In the genomic region with DNA sequence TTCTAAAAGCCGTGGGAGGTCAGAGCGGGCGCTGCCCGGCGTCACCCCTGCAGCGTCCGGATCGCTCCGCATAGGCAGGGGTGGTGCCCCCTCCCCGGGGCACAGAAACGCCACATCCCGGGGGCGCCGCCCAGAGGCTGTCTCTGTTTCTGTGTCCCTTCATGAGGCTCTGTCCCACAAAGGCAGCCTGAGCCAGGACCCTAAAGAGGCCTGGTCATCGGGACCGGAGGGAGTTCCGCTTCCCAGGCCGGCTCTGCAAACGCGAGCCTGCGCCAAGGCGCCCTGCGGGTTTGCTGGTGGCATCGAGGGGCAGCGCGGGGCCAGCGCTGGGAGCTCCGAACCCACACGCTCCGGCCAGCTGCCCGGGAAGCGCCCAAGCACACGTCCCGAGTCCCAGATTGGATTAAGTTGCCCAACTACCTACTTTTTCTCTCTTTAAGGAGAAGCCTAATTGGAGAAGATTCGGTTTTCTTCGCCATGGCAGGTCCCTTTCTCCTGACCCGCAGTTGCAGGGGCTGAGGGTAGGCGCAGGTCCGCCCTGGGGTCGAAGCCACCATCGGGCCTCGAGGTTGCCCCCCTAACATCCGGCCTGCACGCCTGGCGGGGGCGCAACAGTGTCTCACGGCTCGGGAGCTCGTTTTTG, we compare ENCODE assay signal across 8 cellular contexts.
A peak's percentile ranks its signal among the peaks of the same experiment; 100 is the strongest.
DNase-seq lines count a peak whose midpoint lies in the region; ATAC-seq lines count a peak whose summit lies in the region.

No MANE protein-coding gene starts in this region.

- no peaks in the 10 kb centered on the region for H3K36me3 Mint-ChIP-seq in activated naive CD4-positive, alpha-beta T cell treated with anti-CD3 and anti-CD28 coated beads, Interleukin-2, amount 50 U/mL, for 24 hours
- no peaks in the 10 kb centered on the region for H3K36me3 Mint-ChIP-seq in stimulated activated naive CD8-positive, alpha-beta T cell treated with anti-CD3 and anti-CD28 coated beads, Interleukin-15, Interleukin-2, amounts not matched to agents 100 ng/mL and 50 ng/mL, for 24 hours (ENCODE audit: low read depth)

- DNase-seq in NCI-H1092 treated with DMSO at 0.1 percent for 48 hours (lab: John Stamatoyannopoulos, UW): peak; percentile 11
- DNase-seq in NCI-H1092 (lab: John Stamatoyannopoulos, UW): no peak
- DNase-seq in left kidney (ENCODE audit: low read depth, low spot score): peak; percentile 67
- DNase-seq in RPMI8226: no peak
- DNase-seq in DMS153 treated with DMSO at 0.1 percent for 48 hours (lab: John Stamatoyannopoulos, UW; ENCODE audit: unreplicated experiment): no peak

- ATAC-seq in GM21825 (IDR thresholded peaks at IDR 0.05; ENCODE audit: unreplicated experiment): no peak

- peaks cover 18% of the 10 kb centered on the region for H3K4me1 Mint-ChIP-seq in activated naive CD4-positive, alpha-beta T cell treated with anti-CD3 and anti-CD28 coated beads, Interleukin-2, amount 50 U/mL, for 24 hours
- H3K4me1 Mint-ChIP-seq in stimulated activated naive CD8-positive, alpha-beta T cell treated with anti-CD3 and anti-CD28 coated beads, Interleukin-15, Interleukin-2, amounts not matched to agents 100 ng/mL and 50 ng/mL, for 24 hours (ENCODE audit: low read depth): peaks cover 23% of the 10 kb centered on the region

- no peaks in the 10 kb centered on the region for H3K9me3 Mint-ChIP-seq in activated naive CD4-positive, alpha-beta T cell treated with anti-CD3 and anti-CD28 coated beads, Interleukin-2, amount 50 U/mL, for 24 hours
- H3K9me3 Mint-ChIP-seq in stimulated activated naive CD8-positive, alpha-beta T cell treated with anti-CD3 and anti-CD28 coated beads, Interleukin-15, Interleukin-2, amounts not matched to agents 100 ng/mL and 50 ng/mL, for 24 hours: no peaks in the 10 kb centered on the region

- H3K27ac Mint-ChIP-seq in activated naive CD4-positive, alpha-beta T cell treated with anti-CD3 and anti-CD28 coated beads, Interleukin-2, amount 50 U/mL, for 24 hours: no peak overlapping the region
- peak overlapping the region; percentile 51 for H3K27ac Mint-ChIP-seq in stimulated activated naive CD8-positive, alpha-beta T cell treated with anti-CD3 and anti-CD28 coated beads, Interleukin-15, Interleukin-2, amounts not matched to agents 100 ng/mL and 50 ng/mL, for 24 hours

- H3K4me3 Mint-ChIP-seq in activated naive CD4-positive, alpha-beta T cell treated with anti-CD3 and anti-CD28 coated beads, Interleukin-2, amount 50 U/mL, for 24 hours: peak overlapping the region; percentile 91
- peak overlapping the region; percentile 78 for H3K4me3 Mint-ChIP-seq in stimulated activated naive CD8-positive, alpha-beta T cell treated with anti-CD3 and anti-CD28 coated beads, Interleukin-15, Interleukin-2, amounts not matched to agents 100 ng/mL and 50 ng/mL, for 24 hours

- peaks cover 10% of the 10 kb centered on the region for H3K27me3 Mint-ChIP-seq in activated naive CD4-positive, alpha-beta T cell treated with anti-CD3 and anti-CD28 coated beads, Interleukin-2, amount 50 U/mL, for 24 hours
- H3K27me3 Mint-ChIP-seq in stimulated activated naive CD8-positive, alpha-beta T cell treated with anti-CD3 and anti-CD28 coated beads, Interleukin-15, Interleukin-2, amounts not matched to agents 100 ng/mL and 50 ng/mL, for 24 hours: peaks cover 31% of the 10 kb centered on the region

Comparison
In these comparisons a context has a peak if more than half of its experiments do, and no peak if none do; other contexts are left out.
1. DNase-seq: peak in NCI-H1092 treated with DMSO at 0.1 percent for 48 hours (single experiment) and left kidney (single experiment); none in NCI-H1092 (single experiment), RPMI8226 (single experiment) and DMS153 treated with DMSO at 0.1 percent for 48 hours (single experiment).